Comparison of ENCODE assay signal across 16 cellular contexts in genomic region chr18:54743596-54743995, GRCh38.
"Had no signal": no experiment of that assay in that cellular context is flagged by ENCODE, and none has a peak within 500 bp of the region (broad histone marks: within the 10 kb centered on the region; RNA-seq: fewer than 3 reads in every experiment).

No MANE protein-coding gene starts in this region.

- H3K36me3 Mint-ChIP-seq: brain; stimulated activated memory B cell treated with anti-CD40 and anti-IgM and Interleukin-4, amounts not matched to agents 10 μg/mL and 1 μg/mL and 100 μg/mL, for 72 hours had no signal

- H3K4me3 Mint-ChIP-seq: activated CD4-positive, alpha-beta T cell treated with anti-CD3 and anti-CD28 coated beads, Interleukin-2, amount 10 ng/mL, durations not matched to agents 7 days and 5 days; activated CD8-positive, alpha-beta T cell treated with anti-CD3 and anti-CD28 coated beads, Interleukin-2, amount 10 ng/mL, durations not matched to agents 7 days and 5 days; activated naive CD4-positive, alpha-beta T cell treated with anti-CD3 and anti-CD28 coated beads for 36 hours; activated naive CD8-positive, alpha-beta T cell treated with anti-CD3 and anti-CD28 coated beads, Interleukin-2, amount 50 U/mL, for 24 hours; activated T-cell treated with anti-CD3 and anti-CD28 coated beads, Interleukin-2, amount 50 U/mL, for 24 hours; brain; effector memory CD8-positive, alpha-beta T cell; stimulated activated memory B cell treated with anti-CD40 and anti-IgM and Interleukin-4, amounts not matched to agents 10 μg/mL and 1 μg/mL and 100 μg/mL, for 72 hours had no signal

- ATAC-seq: activated CD8-positive, alpha-beta T cell treated with anti-CD3 and anti-CD28 coated beads, Interleukin-2, amount 10 ng/mL, durations not matched to agents 7 days and 5 days; activated naive CD8-positive, alpha-beta T cell treated with anti-CD3 and anti-CD28 coated beads, Interleukin-2, amount 50 U/mL, for 24 hours; effector memory CD8-positive, alpha-beta T cell; stimulated activated memory B cell treated with anti-CD40 and anti-IgM and Interleukin-4, amounts not matched to agents 10 μg/mL and 1 μg/mL and 100 μg/mL, for 72 hours had no signal

- H3K27ac Mint-ChIP-seq: activated CD4-positive, alpha-beta T cell treated with anti-CD3 and anti-CD28 coated beads, Interleukin-2, amount 10 ng/mL, durations not matched to agents 7 days and 5 days; activated CD8-positive, alpha-beta T cell treated with anti-CD3 and anti-CD28 coated beads, Interleukin-2, amount 10 ng/mL, durations not matched to agents 7 days and 5 days; activated naive CD4-positive, alpha-beta T cell treated with anti-CD3 and anti-CD28 coated beads for 36 hours; activated naive CD8-positive, alpha-beta T cell treated with anti-CD3 and anti-CD28 coated beads, Interleukin-2, amount 50 U/mL, for 24 hours; activated T-cell treated with anti-CD3 and anti-CD28 coated beads, Interleukin-2, amount 50 U/mL, for 24 hours; effector memory CD8-positive, alpha-beta T cell; stimulated activated memory B cell treated with anti-CD40 and anti-IgM and Interleukin-4, amounts not matched to agents 10 μg/mL and 1 μg/mL and 100 μg/mL, for 72 hours had no signal

- H3K4me1 Mint-ChIP-seq: activated naive CD8-positive, alpha-beta T cell treated with anti-CD3 and anti-CD28 coated beads, Interleukin-2, amount 50 U/mL, for 24 hours; stimulated activated memory B cell treated with anti-CD40 and anti-IgM and Interleukin-4, amounts not matched to agents 10 μg/mL and 1 μg/mL and 100 μg/mL, for 72 hours had no signal

- H3K27me3 Mint-ChIP-seq: activated naive CD8-positive, alpha-beta T cell treated with anti-CD3 and anti-CD28 coated beads, Interleukin-2, amount 50 U/mL, for 24 hours; activated T-cell treated with anti-CD3 and anti-CD28 coated beads, Interleukin-2, amount 50 U/mL, for 24 hours; stimulated activated memory B cell treated with anti-CD40 and anti-IgM and Interleukin-4, amounts not matched to agents 10 μg/mL and 1 μg/mL and 100 μg/mL, for 72 hours had no signal

- H3K9me3 Mint-ChIP-seq: activated CD4-positive, alpha-beta T cell treated with anti-CD3 and anti-CD28 coated beads, Interleukin-2, amount 10 ng/mL, durations not matched to agents 7 days and 5 days; activated naive CD4-positive, alpha-beta T cell treated with anti-CD3 and anti-CD28 coated beads for 36 hours; activated naive CD8-positive, alpha-beta T cell treated with anti-CD3 and anti-CD28 coated beads, Interleukin-2, amount 50 U/mL, for 24 hours; activated T-cell treated with anti-CD3 and anti-CD28 coated beads, Interleukin-2, amount 50 U/mL, for 24 hours; brain; effector memory CD8-positive, alpha-beta T cell; stimulated activated memory B cell treated with anti-CD40 and anti-IgM and Interleukin-4, amounts not matched to agents 10 μg/mL and 1 μg/mL and 100 μg/mL, for 72 hours had no signal

- DNase-seq: activated CD4-positive, alpha-beta T cell treated with anti-CD3 and anti-CD28 coated beads, Interleukin-2, amount 10 ng/mL, durations not matched to agents 7 days and 5 days; activated CD8-positive, alpha-beta T cell treated with anti-CD3 and anti-CD28 coated beads, Interleukin-2, amount 10 ng/mL, durations not matched to agents 7 days and 5 days; activated naive CD4-positive, alpha-beta T cell treated with anti-CD3 and anti-CD28 coated beads for 36 hours; activated naive CD8-positive, alpha-beta T cell treated with anti-CD3 and anti-CD28 coated beads, Interleukin-2, amount 50 U/mL, for 24 hours; activated T-cell treated with anti-CD3 and anti-CD28 coated beads, Interleukin-2, amount 50 U/mL, for 24 hours; anterior cingulate cortex; caudate nucleus; effector memory CD8-positive, alpha-beta T cell; esophagus squamous epithelium; left ventricle myocardium inferior; pancreas; stimulated activated CD4-positive, alpha-beta T cell treated with anti-CD3 and anti-CD28 coated beads, Interleukin-4, amount 100 ng/mL, for 4 hours; T-helper 9 cell; upper lobe of left lung had no signal
